In genomic region chr7:55129409-55130078, GRCh38 we compare ENCODE assay signal across 10 cellular contexts.
DNase-seq lines count a peak whose midpoint lies in the region; ATAC-seq, FAIRE-seq and TF ChIP-seq lines count a peak whose summit lies in the region.
"Had no signal": no experiment of that assay in that cellular context is flagged by ENCODE, and none has a peak within 500 bp of the region (broad histone marks: within the 10 kb centered on the region; RNA-seq: fewer than 3 reads in every experiment).

No MANE protein-coding gene starts in this region.

- H3K4me1 Mint-ChIP-seq in type B pancreatic cell (ENCODE audit: unreplicated experiment) = peaks cover 54% of the 10 kb centered on the region

- intact Hi-C loops in heart left ventricle (cut with DNase I) (loop anchor here in 6 of 10 donors (2.0 to 10.0 kb wide), 8 partner anchors 29 to 125 kb away; partner anchors contain the start of gene EGFR (in 2 of the 6)), cardiac septum (cut with DNase I) (loop anchor here (5.0 to 10.0 kb wide), 5 partner anchors 63 to 292 kb away; partner anchors contain the start of gene EGFR)

- TF ChIP-seq CTCF in heart left ventricle (IDR thresholded peaks at IDR 0.05) (no peak), bronchial epithelial cell (IDR thresholded peaks at IDR 0.05; ENCODE audit: insufficient read depth, low read length, severe bottlenecking) (no peak), type B pancreatic cell (conservative IDR thresholded peaks at IDR 0.05) (no peak)

- no peak for TF ChIP-seq POLR2A in heart left ventricle (IDR thresholded peaks at IDR 0.05)

- H3K27ac ChIP-seq in heart left ventricle (peak overlapping the region in 11 of 12 donors; percentile 22 to 84 (median 71)), mesenchymal stem cell (ENCODE audit: low read length, poor library complexity, severe bottlenecking) (peak overlapping the region; percentile 66)

- H3K4ac ChIP-seq in mesenchymal stem cell (ENCODE audit: low read depth in 1 of 2, low read length in 2 of 2) = peak overlapping the region; percentile 55 to 85

- H2BK120ac ChIP-seq in mesenchymal stem cell (ENCODE audit: low read depth, low read length) = peak overlapping the region; percentile 86

- H3K9me3 ChIP-seq in heart left ventricle (no peaks in the 10 kb centered on the region), mesenchymal stem cell (ENCODE audit: control insufficient read depth, low read length) (no peaks in the 10 kb centered on the region)
- H3K9me3 ChIP-seq: ovary had no signal

- no peak overlapping the region for H3K4me3 ChIP-seq in heart left ventricle
- no peak overlapping the region for H3K4me3 ChIP-seq in bronchial epithelial cell (ENCODE audit: low read depth, low read length)
- peak overlapping the region in 1 of 2 experiments; percentile 41 for H3K4me3 ChIP-seq in mesenchymal stem cell (ENCODE audit: insufficient read depth in 1 of 2, low read depth in 1 of 2, low read length in 2 of 2)
- H3K4me3 ChIP-seq: ovary had no signal

- 63 to 75% (median 70%) methylated on average over 4 of the region's 4 CpGs for WGBS in heart left ventricle, 4 donors
- 60% methylated on average over 2 of the region's 4 CpGs for WGBS in mesenchymal stem cell

- H3K36me3 Mint-ChIP-seq in type B pancreatic cell = peaks cover 7% of the 10 kb centered on the region

- H2BK15ac ChIP-seq in mesenchymal stem cell (ENCODE audit: low read depth, poor library complexity, severe bottlenecking) = no peak overlapping the region

- H4K8ac ChIP-seq in mesenchymal stem cell (ENCODE audit: low read length) = peak overlapping the region; percentile 35

- no peak overlapping the region for H2AFZ ChIP-seq in mesenchymal stem cell (ENCODE audit: low read depth, low read length)

- no peak overlapping the region for H3K23ac ChIP-seq in mesenchymal stem cell (ENCODE audit: low read length in 2 of 2)

- DNase-seq in heart left ventricle (no peak), cardiac septum (ENCODE audit: low spot score) (no peak), bronchial epithelial cell (ENCODE audit: low read depth) (peak; percentile 93), mesenchymal stem cell (peak; percentile 87), type B pancreatic cell (ENCODE audit: extremely low spot score, unreplicated experiment) (no peak), DMS114 treated with DMSO at 0.1 percent for 48 hours (lab: John Stamatoyannopoulos, UW; ENCODE audit: unreplicated experiment) (no peak)
- DNase-seq in activated naive CD4-positive, alpha-beta T cell (lab: John Stamatoyannopoulos, UW) = no peak

- H3K4me2 ChIP-seq in mesenchymal stem cell (ENCODE audit: low read length, poor library complexity, severe bottlenecking) = no peak overlapping the region

- H3K27me3 Mint-ChIP-seq in type B pancreatic cell = no peaks in the 10 kb centered on the region

- H3K36me3 ChIP-seq in heart left ventricle = no peaks in the 10 kb centered on the region
- peaks cover 6% of the 10 kb centered on the region for H3K36me3 ChIP-seq in bronchial epithelial cell (ENCODE audit: control insufficient read depth, insufficient read depth, low read length)
- peaks cover 0 to 4% of the 10 kb centered on the region in 2 experiments for H3K36me3 ChIP-seq in mesenchymal stem cell (ENCODE audit: control insufficient read depth in 1 of 2, insufficient read depth in 2 of 2, low read depth in 1 of 2, low read length in 2 of 2)
- H3K36me3 ChIP-seq: ovary had no signal

- H2AK5ac ChIP-seq in mesenchymal stem cell (ENCODE audit: low read length, severe bottlenecking) = peak overlapping the region; percentile 49

- H2BK5ac ChIP-seq in mesenchymal stem cell (ENCODE audit: low read depth, low read length, poor library complexity, severe bottlenecking) = no peak overlapping the region

- H4K91ac ChIP-seq in mesenchymal stem cell (ENCODE audit: low read length) = peak overlapping the region; percentile 70

- H3K18ac ChIP-seq in mesenchymal stem cell (ENCODE audit: low read depth in 1 of 2, low read length in 2 of 2) = peak overlapping the region; percentile 77 to 84

- peak overlapping the region; percentile 51 to 93 for H2BK12ac ChIP-seq in mesenchymal stem cell (ENCODE audit: low read length in 2 of 2)

- H3K79me1 ChIP-seq in mesenchymal stem cell (replicated peaks; ENCODE audit: low read length, poor library complexity, severe bottlenecking) = peaks cover 8% of the 10 kb centered on the region

- H3K9ac ChIP-seq in mesenchymal stem cell (ENCODE audit: low read length) = peak overlapping the region; percentile 89

- peak overlapping the region; percentile 6 for H3K27ac Mint-ChIP-seq in type B pancreatic cell

- FAIRE-seq in bronchial epithelial cell (lab: Jason Lieb, UNC) = peak; percentile 28
- FAIRE-seq: endothelial cell of umbilical vein had no signal

- H3K14ac ChIP-seq in mesenchymal stem cell (ENCODE audit: low read length in 2 of 2) = no peak overlapping the region

- no peak overlapping the region for H3K4me3 Mint-ChIP-seq in type B pancreatic cell

- peaks cover 18 to 89% (median 60%) of the 10 kb centered on the region in 12 donors for H3K4me1 ChIP-seq in heart left ventricle
- peaks cover 44% of the 10 kb centered on the region for H3K4me1 ChIP-seq in mesenchymal stem cell (ENCODE audit: control insufficient read depth, insufficient read depth, low read depth, low read length)

- no peaks in the 10 kb centered on the region for H3K9me3 Mint-ChIP-seq in type B pancreatic cell

- ATAC-seq in heart left ventricle (no peak), HG02981 (IDR thresholded peaks at IDR 0.05; ENCODE audit: unreplicated experiment) (no peak)

- H3K27me3 ChIP-seq in heart left ventricle (no peaks in the 10 kb centered on the region), bronchial epithelial cell (ENCODE audit: control insufficient read depth, insufficient read depth, low read length) (no peaks in the 10 kb centered on the region), mesenchymal stem cell (ENCODE audit: control insufficient read depth in 1 of 2, insufficient read depth in 1 of 2, low read length in 2 of 2) (no peaks in the 10 kb centered on the region)
- H3K27me3 ChIP-seq: ovary had no signal

Comparison
In these comparisons a context has a peak if more than half of its experiments do, and no peak if none do; other contexts are left out.
1. DNase-seq: peak in bronchial epithelial cell (single experiment) and mesenchymal stem cell (single experiment); none in heart left ventricle (0 of 5), cardiac septum (single experiment), type B pancreatic cell (single experiment), activated naive CD4-positive, alpha-beta T cell (0 of 4) and DMS114 treated with DMSO at 0.1 percent for 48 hours (single experiment).